ENCODE assay signal across 1 cellular context in the genomic region with DNA sequence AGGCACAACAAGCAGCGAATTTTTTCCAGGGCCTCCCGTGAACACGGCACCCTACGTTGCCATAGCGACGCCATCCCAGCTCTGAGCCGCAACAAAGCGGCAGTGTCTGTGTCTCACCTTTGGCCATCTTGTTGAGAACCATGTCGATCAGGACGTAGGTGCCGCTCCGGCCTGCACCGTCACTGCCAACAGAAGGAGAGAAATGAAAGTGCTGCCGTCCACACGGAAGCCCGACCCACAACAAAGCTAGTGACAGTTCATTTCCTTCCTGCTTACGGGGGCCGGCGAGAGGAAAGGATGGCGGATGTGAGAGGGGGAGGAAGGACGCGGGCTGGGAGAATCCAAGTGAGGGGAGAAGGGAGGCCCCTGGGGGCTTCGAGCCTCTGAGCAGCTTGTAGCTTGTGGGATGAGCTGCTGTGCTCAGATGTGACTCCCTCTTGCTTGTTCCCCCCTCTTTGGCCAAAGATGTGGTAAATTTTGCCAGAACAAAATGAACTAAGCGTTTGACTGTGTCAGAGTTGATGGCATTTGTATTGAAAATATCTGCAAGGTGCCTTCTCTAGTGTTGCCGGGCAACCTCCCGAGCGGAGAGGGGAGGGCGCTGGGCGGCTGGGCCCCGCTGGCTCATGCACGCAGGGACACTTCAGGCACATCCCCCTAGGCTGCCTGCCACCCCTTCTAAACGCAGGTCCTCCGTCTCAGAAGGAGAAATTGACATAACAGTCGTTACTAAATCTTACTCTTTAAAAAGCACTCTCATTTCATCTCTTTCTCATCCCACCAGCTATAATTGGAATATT.
TF ChIP-seq lines count a peak whose summit lies in the region.

No MANE protein-coding gene starts in this region.

TF ChIP-seq in HepG2, 621 proteins besides CTCF, POLR2A, EP300 and RAD21 (continued from another document and continues in another):
- TF ChIP-seq ZNF292 (CRISPR knock-in tag; IDR thresholded peaks at IDR 0.05; ENCODE audit: borderline replicate concordance, low read depth) = peak; percentile 85; the same call in 1 of the 2 replicates
- TF ChIP-seq, protein P1, sequence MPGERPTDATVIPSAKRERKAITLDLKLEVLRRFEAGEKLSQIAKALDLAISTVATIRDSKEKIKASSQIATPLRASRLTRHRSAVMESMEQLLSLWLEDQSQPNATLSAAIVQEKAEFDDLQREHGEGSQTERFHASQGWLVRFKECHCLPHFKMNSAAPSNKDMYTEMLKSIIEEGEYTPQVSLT (CRISPR knock-in tag; IDR thresholded peaks at IDR 0.05; ENCODE audit: borderline replicate concordance, low read depth) = no peak
- no peak for TF ChIP-seq EED (CRISPR knock-in tag; IDR thresholded peaks at IDR 0.05)
- TF ChIP-seq, protein P2, sequence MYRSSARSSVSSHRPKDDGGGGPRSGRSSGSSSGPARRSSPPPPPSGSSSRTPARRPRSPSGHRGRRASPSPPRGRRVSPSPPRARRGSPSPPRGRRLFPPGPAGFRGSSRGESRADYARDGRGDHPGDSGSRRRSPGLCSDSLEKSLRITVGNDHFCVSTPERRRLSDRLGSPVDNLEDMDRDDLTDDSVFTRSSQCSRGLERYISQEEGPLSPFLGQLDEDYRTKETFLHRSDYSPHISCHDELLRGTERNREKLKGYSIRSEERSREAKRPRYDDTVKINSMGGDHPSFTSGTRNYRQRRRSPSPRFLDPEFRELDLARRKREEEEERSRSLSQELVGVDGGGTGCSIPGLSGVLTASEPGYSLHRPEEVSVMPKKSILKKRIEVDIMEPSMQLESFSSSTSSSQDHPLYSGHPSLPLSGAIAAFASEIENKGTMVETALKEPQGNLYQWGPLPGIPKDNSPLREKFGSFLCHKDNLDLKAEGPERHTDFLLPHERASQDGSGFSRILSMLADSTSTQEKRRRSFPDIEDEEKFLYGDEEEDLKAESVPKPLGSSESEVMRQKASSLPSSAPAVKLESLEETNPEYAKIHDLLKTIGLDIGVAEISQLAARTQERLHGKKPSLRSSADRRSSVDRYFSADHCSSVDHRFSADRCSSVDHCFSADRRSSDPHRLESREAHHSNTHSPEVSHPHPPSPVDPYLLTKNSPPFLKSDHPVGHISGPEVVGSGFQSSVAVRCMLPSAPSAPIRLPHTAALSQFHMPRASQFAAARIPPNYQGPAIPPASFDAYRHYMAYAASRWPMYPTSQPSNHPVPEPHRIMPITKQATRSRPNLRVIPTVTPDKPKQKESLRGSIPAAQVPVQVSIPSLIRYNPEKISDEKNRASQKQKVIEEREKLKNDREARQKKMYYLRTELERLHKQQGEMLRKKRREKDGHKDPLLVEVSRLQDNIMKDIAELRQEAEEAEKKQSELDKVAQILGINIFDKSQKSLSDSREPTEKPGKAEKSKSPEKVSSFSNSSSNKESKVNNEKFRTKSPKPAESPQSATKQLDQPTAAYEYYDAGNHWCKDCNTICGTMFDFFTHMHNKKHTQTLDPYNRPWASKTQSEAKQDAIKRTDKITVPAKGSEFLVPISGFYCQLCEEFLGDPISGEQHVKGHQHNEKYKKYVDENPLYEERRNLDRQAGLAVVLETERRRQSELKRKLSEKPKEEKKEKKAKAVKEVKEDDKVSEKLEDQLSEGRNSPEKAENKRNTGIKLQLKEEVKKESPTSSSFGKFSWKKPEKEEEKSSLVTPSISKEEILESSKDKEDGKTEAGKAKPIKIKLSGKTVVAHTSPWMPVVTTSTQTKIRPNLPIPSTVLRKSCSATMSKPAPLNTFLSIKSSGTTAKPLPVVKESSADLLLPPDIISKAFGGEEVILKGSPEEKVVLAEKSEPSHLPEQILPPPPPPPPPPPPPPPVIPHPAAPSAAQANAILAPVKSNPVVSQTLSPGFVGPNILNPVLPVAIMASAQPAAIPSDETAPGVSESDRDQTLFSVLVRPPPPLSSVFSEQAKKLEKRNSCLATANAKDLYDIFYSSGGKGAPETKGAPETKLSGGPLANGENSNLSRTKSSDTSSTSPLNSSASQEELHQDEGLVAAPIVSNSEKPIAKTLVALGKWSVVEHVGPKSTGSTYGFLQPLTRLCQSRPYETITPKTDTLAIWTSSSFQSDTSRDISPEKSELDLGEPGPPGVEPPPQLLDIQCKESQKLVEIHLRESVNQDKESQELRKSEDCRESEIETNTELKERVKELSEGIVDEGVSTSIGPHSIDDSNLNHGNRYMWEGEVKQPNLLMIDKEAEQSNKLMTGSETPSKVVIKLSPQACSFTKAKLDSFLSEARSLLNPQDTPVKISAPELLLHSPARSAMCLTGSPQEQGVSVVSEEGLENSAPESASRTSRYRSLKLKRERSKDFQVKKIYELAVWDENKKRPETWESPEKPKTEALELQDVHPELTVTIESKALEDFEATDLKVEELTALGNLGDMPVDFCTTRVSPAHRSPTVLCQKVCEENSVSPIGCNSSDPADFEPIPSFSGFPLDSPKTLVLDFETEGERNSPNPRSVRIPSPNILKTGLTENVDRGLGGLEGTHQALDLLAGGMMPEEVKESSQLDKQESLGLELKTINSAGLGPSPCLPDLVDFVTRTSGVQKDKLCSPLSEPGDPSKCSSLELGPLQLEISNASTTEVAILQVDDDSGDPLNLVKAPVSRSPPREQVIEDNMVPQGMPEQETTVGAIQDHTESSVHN (CRISPR knock-in tag; IDR thresholded peaks at IDR 0.05) = no peak
- peak; percentile 42; the same call in 1 of the 2 replicates for TF ChIP-seq KAT8 (CRISPR knock-in tag; IDR thresholded peaks at IDR 0.05)
- no peak for TF ChIP-seq ZNF33A (CRISPR knock-in tag; IDR thresholded peaks at IDR 0.05; ENCODE audit: borderline replicate concordance)
- TF ChIP-seq HDAC1 (CRISPR knock-in tag; IDR thresholded peaks at IDR 0.05) = 0 out of 2 replicates have a peak, but pooled peaks have one; percentile 47
- no peak for TF ChIP-seq KIAA2018 (CRISPR knock-in tag; IDR thresholded peaks at IDR 0.05; ENCODE audit: borderline replicate concordance)
- peak; percentile 41; the same call in 1 of the 2 replicates for TF ChIP-seq ARID4A (CRISPR knock-in tag; IDR thresholded peaks at IDR 0.05; ENCODE audit: borderline replicate concordance)
- no peak for TF ChIP-seq ZSCAN12 (CRISPR knock-in tag; IDR thresholded peaks at IDR 0.05)
- TF ChIP-seq, protein P3, sequence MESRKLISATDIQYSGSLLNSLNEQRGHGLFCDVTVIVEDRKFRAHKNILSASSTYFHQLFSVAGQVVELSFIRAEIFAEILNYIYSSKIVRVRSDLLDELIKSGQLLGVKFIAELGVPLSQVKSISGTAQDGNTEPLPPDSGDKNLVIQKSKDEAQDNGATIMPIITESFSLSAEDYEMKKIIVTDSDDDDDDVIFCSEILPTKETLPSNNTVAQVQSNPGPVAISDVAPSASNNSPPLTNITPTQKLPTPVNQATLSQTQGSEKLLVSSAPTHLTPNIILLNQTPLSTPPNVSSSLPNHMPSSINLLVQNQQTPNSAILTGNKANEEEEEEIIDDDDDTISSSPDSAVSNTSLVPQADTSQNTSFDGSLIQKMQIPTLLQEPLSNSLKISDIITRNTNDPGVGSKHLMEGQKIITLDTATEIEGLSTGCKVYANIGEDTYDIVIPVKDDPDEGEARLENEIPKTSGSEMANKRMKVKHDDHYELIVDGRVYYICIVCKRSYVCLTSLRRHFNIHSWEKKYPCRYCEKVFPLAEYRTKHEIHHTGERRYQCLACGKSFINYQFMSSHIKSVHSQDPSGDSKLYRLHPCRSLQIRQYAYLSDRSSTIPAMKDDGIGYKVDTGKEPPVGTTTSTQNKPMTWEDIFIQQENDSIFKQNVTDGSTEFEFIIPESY (CRISPR knock-in tag; IDR thresholded peaks at IDR 0.05) = peak; percentile 80
- no peak for TF ChIP-seq LBX2 (CRISPR knock-in tag; IDR thresholded peaks at IDR 0.05; ENCODE audit: borderline replicate concordance)
- no peak for TF ChIP-seq HNRNPL (IDR thresholded peaks at IDR 0.05; ENCODE audit: low read depth, low read length)
- no peak for TF ChIP-seq KAT7 (CRISPR knock-in tag; IDR thresholded peaks at IDR 0.05; ENCODE audit: borderline replicate concordance)
- TF ChIP-seq GLMP (CRISPR knock-in tag; IDR thresholded peaks at IDR 0.05; ENCODE audit: borderline replicate concordance) = no peak
- TF ChIP-seq MAX (IDR thresholded peaks at IDR 0.05) = peak; percentile 58; the same call in 1 of the 2 replicates
